9 cellular contexts compared by ENCODE assay signal in genomic region chr9:96491079-96491879, GRCh38. TPM values are rescaled to one million over a fixed set of nuclear protein-coding genes. Genes with fewer than 3 reads are reported as not detected.
A peak's percentile ranks its signal among the peaks of the same experiment; 100 is the strongest.
DNase-seq lines count a peak whose midpoint lies in the region; ATAC-seq lines count a peak whose summit lies in the region.
"Had no signal": no experiment of that assay in that cellular context is flagged by ENCODE, and none has a peak within 500 bp of the region (broad histone marks: within the 10 kb centered on the region; RNA-seq: fewer than 3 reads in every experiment).

No MANE protein-coding gene starts in this region.

- intact Hi-C loops in activated CD4-positive, alpha-beta T cell treated with anti-CD3 and anti-CD28 coated beads, Interleukin-2, amount 10 ng/mL, durations not matched to agents 24 days and 14 days (cut with micrococcal nuclease) = loop anchor here (1.0 to 5.0 kb wide), 2 partner anchors 12 to 76 kb away; no protein-coding TSS in a partner anchor

- H3K27me3 Mint-ChIP-seq in activated CD4-positive, alpha-beta T cell treated with anti-CD3 and anti-CD28 coated beads, Interleukin-2, amount 10 ng/mL, durations not matched to agents 24 days and 14 days = no peaks in the 10 kb centered on the region

- no peak overlapping the region for H3K4me3 ChIP-seq in Jurkat, Clone E6-1 (ENCODE audit: low read length)
- H3K4me3 ChIP-seq: pancreas had no signal

- peaks cover 15% of the 10 kb centered on the region for H3K36me3 Mint-ChIP-seq in activated CD4-positive, alpha-beta T cell treated with anti-CD3 and anti-CD28 coated beads, Interleukin-2, amount 10 ng/mL, durations not matched to agents 24 days and 14 days (ENCODE audit: low read depth)

- H3K27ac Mint-ChIP-seq in activated CD4-positive, alpha-beta T cell treated with anti-CD3 and anti-CD28 coated beads, Interleukin-2, amount 10 ng/mL, durations not matched to agents 24 days and 14 days = peak overlapping the region; percentile 71

- no peaks in the 10 kb centered on the region for H3K9me3 Mint-ChIP-seq in activated CD4-positive, alpha-beta T cell treated with anti-CD3 and anti-CD28 coated beads, Interleukin-2, amount 10 ng/mL, durations not matched to agents 24 days and 14 days

- DNase-seq in Jurkat, Clone E6-1 (ENCODE audit: low read depth, low spot score) = peak; percentile 86
- DNase-seq in activated CD4-positive, alpha-beta T cell treated with anti-CD3 and anti-CD28 coated beads, Interleukin-2, amount 10 ng/mL, durations not matched to agents 24 days and 14 days = peak; percentile 64
- DNase-seq in fibroblast of peridontal ligament (ENCODE audit: extremely low read depth) (peak; percentile 55), NCI-H226 (no peak), NCI-H1694 treated with DMSO at 0.1 percent for 48 hours (lab: John Stamatoyannopoulos, UW) (no peak)
- peak; percentile 18 to 28 for DNase-seq in stimulated activated CD4-positive, alpha-beta T cell treated with anti-CD3 and anti-CD28 coated beads, Interleukin-2, amount 100 ng/mL, for 24 hours
- DNase-seq: NCI-H526 treated with DMSO at 0.1 percent for 48 hours, pancreas had no signal

- no peak for ATAC-seq in GM21526 (IDR thresholded peaks at IDR 0.05; ENCODE audit: low FRiP score, unreplicated experiment)

- peak overlapping the region; percentile 44 for H3K4me3 Mint-ChIP-seq in activated CD4-positive, alpha-beta T cell treated with anti-CD3 and anti-CD28 coated beads, Interleukin-2, amount 10 ng/mL, durations not matched to agents 24 days and 14 days

- peaks cover 6% of the 10 kb centered on the region for H3K4me1 Mint-ChIP-seq in activated CD4-positive, alpha-beta T cell treated with anti-CD3 and anti-CD28 coated beads, Interleukin-2, amount 10 ng/mL, durations not matched to agents 24 days and 14 days

RNA-seq across cellular contexts. Expression of gene HABP4, which starts 41.3 kb away (rescaled TPM):
- polyA plus RNA-seq in Jurkat, Clone E6-1 (2012; ENCODE audit: insufficient read depth, insufficient read length) = 13.6 TPM
- 8.8 and 9.1 TPM in 2 replicates for total RNA-seq in activated CD4-positive, alpha-beta T cell treated with anti-CD3 and anti-CD28 coated beads, Interleukin-2, amount 10 ng/mL, durations not matched to agents 24 days and 14 days

Comparison
In these comparisons a context has a peak if more than half of its experiments do, and no peak if none do; other contexts are left out.
1. DNase-seq: peak in Jurkat, Clone E6-1 (single experiment), activated CD4-positive, alpha-beta T cell treated with anti-CD3 and anti-CD28 coated beads, Interleukin-2, amount 10 ng/mL, durations not matched to agents 24 days and 14 days (single experiment), fibroblast of peridontal ligament (single experiment) and stimulated activated CD4-positive, alpha-beta T cell treated with anti-CD3 and anti-CD28 coated beads, Interleukin-2, amount 100 ng/mL, for 24 hours (2 of 2); none in NCI-H226 (single experiment) and NCI-H1694 treated with DMSO at 0.1 percent for 48 hours (single experiment).